Comparison of ENCODE assay signal across 8 cellular contexts in genomic region chr19:13195678-13196077, GRCh38. TPM values are rescaled to one million over a fixed set of nuclear protein-coding genes. Genes with fewer than 3 reads are reported as not detected.
A peak's percentile ranks its signal among the peaks of the same experiment; 100 is the strongest.
DNase-seq lines count a peak whose midpoint lies in the region; ATAC-seq and TF ChIP-seq lines count a peak whose summit lies in the region.

No MANE protein-coding gene starts in this region.

- H3K9ac ChIP-seq in Loucy (ENCODE audit: low read depth, low read length, poor library complexity, severe bottlenecking) (no peak overlapping the region), mammary epithelial cell (ENCODE audit: insufficient read depth, low read length) (no peak overlapping the region)

- no peaks in the 10 kb centered on the region for H3K36me3 ChIP-seq in CD4-positive, CD25-positive, alpha-beta regulatory T cell (ENCODE audit: control insufficient read depth, insufficient read depth, low read length)
- H3K36me3 ChIP-seq in Loucy (ENCODE audit: insufficient read depth, low read length) (no peaks in the 10 kb centered on the region), vagina (no peaks in the 10 kb centered on the region), mammary epithelial cell (ENCODE audit: insufficient read depth, low read length) (no peaks in the 10 kb centered on the region)

- CTCF ChIA-PET in mammary epithelial cell (lab: Charles Lee; ENCODE audit: low non-redundant PET), result no interaction called here

- H3K9me3 Mint-ChIP-seq in CD4-positive, CD25-positive, alpha-beta regulatory T cell, result no peaks in the 10 kb centered on the region
- no peaks in the 10 kb centered on the region for H3K9me3 Mint-ChIP-seq in memory B cell

- in situ Hi-C loops in mammary epithelial cell (cut with MboI; ENCODE audit: low sequenced_read_pairs in 2 of 2), result no loop called here

- H3K9me2 ChIP-seq in Loucy (replicated peaks; ENCODE audit: low read depth, low read length), result no peaks in the 10 kb centered on the region

- H4K20me1 ChIP-seq in Loucy (ENCODE audit: insufficient read depth, low read length, poor library complexity, severe bottlenecking) (no peaks in the 10 kb centered on the region), mammary epithelial cell (ENCODE audit: insufficient read depth, low read length) (no peaks in the 10 kb centered on the region)

- peak overlapping the region in 3 of 4 donors; percentile 31 to 39 (median 34) for H3K4me3 Mint-ChIP-seq in CD4-positive, CD25-positive, alpha-beta regulatory T cell
- H3K4me3 Mint-ChIP-seq in memory B cell, result peak overlapping the region; percentile 37

- DNase-seq in CD4-positive, CD25-positive, alpha-beta regulatory T cell, result peak; percentile 44 to 73 (median 57)
- DNase-seq in activated T-cell treated with anti-CD3 and anti-CD28 coated beads for 4 hours, result peak; percentile 38
- peak; percentile 66 to 71 for DNase-seq in memory B cell (ENCODE audit: low spot score in 2 of 2)
- no peak for DNase-seq in vagina (ENCODE audit: extremely low spot score in 2 of 2)
- DNase-seq in mammary epithelial cell, result no peak

- H2AFZ ChIP-seq in Loucy (ENCODE audit: low read length) (no peak overlapping the region), mammary epithelial cell (ENCODE audit: low read depth, low read length) (no peak overlapping the region)

- no peaks in the 10 kb centered on the region for H3K27me3 Mint-ChIP-seq in CD4-positive, CD25-positive, alpha-beta regulatory T cell
- H3K27me3 Mint-ChIP-seq in memory B cell, result no peaks in the 10 kb centered on the region

- BruUV-seq in mammary epithelial cell (replicated peaks; lab: Mats Ljungman, UMichigan), result no TSS peak

- peak; percentile 65 for TF ChIP-seq CTCF in Loucy (conservative IDR thresholded peaks at IDR 0.05; ENCODE audit: low read length)
- TF ChIP-seq CTCF in vagina (IDR thresholded peaks at IDR 0.05), result no peak
- TF ChIP-seq CTCF in mammary epithelial cell (conservative IDR thresholded peaks at IDR 0.05 in 1 of 2, IDR thresholded peaks at IDR 0.05 in 1 of 2; ENCODE audit: extremely low read depth in 1 of 2, insufficient read depth in 1 of 2, low read depth in 1 of 2, low read length in 2 of 2), result no peak

- H3K9me3 ChIP-seq in CD4-positive, CD25-positive, alpha-beta regulatory T cell (ENCODE audit: control insufficient read depth in 2 of 2, low read length in 2 of 2), result no peaks in the 10 kb centered on the region
- H3K9me3 ChIP-seq in Loucy (ENCODE audit: insufficient read depth, low read depth, low read length), result no peaks in the 10 kb centered on the region
- no peaks in the 10 kb centered on the region for H3K9me3 ChIP-seq in vagina
- H3K9me3 ChIP-seq in mammary epithelial cell (replicated peaks; ENCODE audit: insufficient read depth, low read length), result no peaks in the 10 kb centered on the region

- no peaks in the 10 kb centered on the region for H3K27me3 ChIP-seq in CD4-positive, CD25-positive, alpha-beta regulatory T cell (ENCODE audit: control insufficient read depth, insufficient read depth, low read length)
- H3K27me3 ChIP-seq in Loucy (ENCODE audit: insufficient read depth, low read length, poor library complexity, severe bottlenecking), result no peaks in the 10 kb centered on the region
- H3K27me3 ChIP-seq in vagina, result no peaks in the 10 kb centered on the region
- H3K27me3 ChIP-seq in mammary epithelial cell (ENCODE audit: insufficient read depth, low read length), result no peaks in the 10 kb centered on the region

- H3K79me2 ChIP-seq in Loucy (ENCODE audit: insufficient read depth, low read length), result no peaks in the 10 kb centered on the region
- no peaks in the 10 kb centered on the region for H3K79me2 ChIP-seq in mammary epithelial cell (ENCODE audit: insufficient read depth, low read length)

- TF ChIP-seq POLR2A in vagina (IDR thresholded peaks at IDR 0.05), result no peak

- H3K4me1 Mint-ChIP-seq in CD4-positive, CD25-positive, alpha-beta regulatory T cell, result peaks cover 0 to 33% (median 14%) of the 10 kb centered on the region in 4 donors
- peaks cover 16% of the 10 kb centered on the region for H3K4me1 Mint-ChIP-seq in memory B cell

- ATAC-seq in CD4-positive, CD25-positive, alpha-beta regulatory T cell (ENCODE audit: low read depth in 2 of 2), result peak; percentile 60 to 75
- ATAC-seq in memory B cell (ENCODE audit: low read depth), result peak; percentile 85
- no peak for ATAC-seq in GM18909 (IDR thresholded peaks at IDR 0.05; ENCODE audit: poor library complexity, unreplicated experiment)
- no peak for ATAC-seq in GM21423 (IDR thresholded peaks at IDR 0.05; ENCODE audit: unreplicated experiment)

- dilution Hi-C loops in mammary epithelial cell (cut with HindIII; ENCODE audit: low sequenced_read_pairs), result no loop called here

- H3K27ac ChIP-seq in CD4-positive, CD25-positive, alpha-beta regulatory T cell (ENCODE audit: insufficient read depth, low read length, poor library complexity, severe bottlenecking), result no peak overlapping the region
- H3K27ac ChIP-seq in vagina, result no peak overlapping the region
- H3K27ac ChIP-seq in mammary epithelial cell (ENCODE audit: insufficient read depth, low read depth, low read length), result no peak overlapping the region

- peaks cover 24% of the 10 kb centered on the region for H3K4me1 ChIP-seq in CD4-positive, CD25-positive, alpha-beta regulatory T cell (ENCODE audit: control insufficient read depth, insufficient read depth, low read length, poor library complexity, severe bottlenecking)
- H3K4me1 ChIP-seq in Loucy (ENCODE audit: insufficient read depth, low read length, poor library complexity, severe bottlenecking) (no peaks in the 10 kb centered on the region), vagina (no peaks in the 10 kb centered on the region), mammary epithelial cell (ENCODE audit: insufficient read depth, low read length) (no peaks in the 10 kb centered on the region)

- H3K27ac Mint-ChIP-seq in CD4-positive, CD25-positive, alpha-beta regulatory T cell, result peak overlapping the region in 2 of 3 donors; percentile 27 to 31
- H3K27ac Mint-ChIP-seq in memory B cell, result peak overlapping the region; percentile 65

- intact Hi-C loops in vagina (cut with DNase I), result no loop called here
- intact Hi-C loops in mammary epithelial cell (cut with micrococcal nuclease), result loop anchor here (2.0 kb wide), 1 partner anchor 33 kb away; no protein-coding TSS in a partner anchor

- 74% methylated on average over 10 of the region's 11 CpGs for WGBS in mammary epithelial cell (ENCODE audit: low coverage, missing lambda C conversion rate)

- H3K36me3 Mint-ChIP-seq in CD4-positive, CD25-positive, alpha-beta regulatory T cell, result no peaks in the 10 kb centered on the region
- no peaks in the 10 kb centered on the region for H3K36me3 Mint-ChIP-seq in memory B cell

- H3F3A ChIP-seq in Loucy (ENCODE audit: low read depth), result no peaks in the 10 kb centered on the region

- no peak overlapping the region for H3K4me2 ChIP-seq in Loucy (ENCODE audit: low read depth, low read length, poor library complexity, severe bottlenecking)
- no peak overlapping the region for H3K4me2 ChIP-seq in mammary epithelial cell (ENCODE audit: insufficient read depth, low read depth, low read length)

- H3K4me3 ChIP-seq in CD4-positive, CD25-positive, alpha-beta regulatory T cell (ENCODE audit: low read depth, low read length), result no peak overlapping the region
- H3K4me3 ChIP-seq in Loucy (ENCODE audit: low read length, poor library complexity, severe bottlenecking) (no peak overlapping the region), vagina (no peak overlapping the region), mammary epithelial cell (replicated peaks in 1 of 3; ENCODE audit: insufficient read depth in 1 of 3, low read depth in 2 of 3, low read length in 3 of 3) (no peak overlapping the region)

RNA-seq across cellular contexts. Expression of gene IER2, which starts 45.5 kb away (rescaled TPM):
- 478 TPM for total RNA-seq in CD4-positive, CD25-positive, alpha-beta regulatory T cell
- 100 to 1,000 TPM; 144 to 234 (median 197) TPM for polyA plus RNA-seq in CD4-positive, CD25-positive, alpha-beta regulatory T cell
- total RNA-seq in vagina, result 152 TPM
- total RNA-seq in mammary epithelial cell, result 100 to 1,000 TPM in 1 of 2 donors, 10 to 100 TPM in 1; 16.2 to 108 TPM
- 42.1 TPM for polyA plus RNA-seq in mammary epithelial cell
- polyA minus RNA-seq in mammary epithelial cell, result 25.5 TPM

RNA-seq across cellular contexts. Expression of gene STX10, which starts 45.5 kb away (rescaled TPM):
- total RNA-seq in CD4-positive, CD25-positive, alpha-beta regulatory T cell, result 56.5 TPM
- polyA plus RNA-seq in CD4-positive, CD25-positive, alpha-beta regulatory T cell, result 10 to 100 TPM; 52.4 to 68.2 (median 58.9) TPM
- total RNA-seq in vagina (71.5 TPM), mammary epithelial cell (10 to 100 TPM; 33.7 to 48.0 TPM)
- polyA plus RNA-seq in mammary epithelial cell, result 67.4 TPM
- polyA minus RNA-seq in mammary epithelial cell, result 102 TPM

Comparison
In these comparisons a context has a peak if more than half of its experiments do, and no peak if none do; other contexts are left out.
1. ATAC-seq: peak in CD4-positive, CD25-positive, alpha-beta regulatory T cell (2 of 2) and memory B cell (single experiment); none in GM18909 (single experiment) and GM21423 (single experiment).
2. DNase-seq: peak in CD4-positive, CD25-positive, alpha-beta regulatory T cell (3 of 3), activated T-cell treated with anti-CD3 and anti-CD28 coated beads for 4 hours (single experiment) and memory B cell (2 of 2); none in vagina (0 of 2) and mammary epithelial cell (single experiment).